Comparison of ENCODE assay signal across 9 cellular contexts in genomic region chr11:12287009-12287373, GRCh38.
DNase-seq lines count a peak whose midpoint lies in the region; TF ChIP-seq lines count a peak whose summit lies in the region.
"Had no signal": no experiment of that assay in that cellular context is flagged by ENCODE, and none has a peak within 500 bp of the region (broad histone marks: within the 10 kb centered on the region; RNA-seq: fewer than 3 reads in every experiment).

No MANE protein-coding gene starts in this region.

- no peak for TF ChIP-seq EP300 in ovary (IDR thresholded peaks at IDR 0.05)

- intact Hi-C loops in ovary (cut with DNase I): loop anchor here in 2 of 4 donors (10.0 kb wide), 2 partner anchors 352 to 482 kb away; no protein-coding TSS in a partner anchor

- DNase-seq in RKO (ENCODE audit: low spot score) (peak; percentile 56), fibroblast of the aortic adventitia (ENCODE audit: low read depth) (peak; percentile 97), ovary (peak in 3 of 5 donors; percentile 41 to 53 (median 43)), NCI-H187 treated with DMSO at 0.1 percent for 48 hours (lab: John Stamatoyannopoulos, UW) (no peak), NCI-H2171 treated with DMSO at 0.1 percent for 48 hours (lab: John Stamatoyannopoulos, UW) (no peak), NCI-H1436 (lab: John Stamatoyannopoulos, UW) (no peak), substantia nigra (lab: John Stamatoyannopoulos, UW) (no peak)

- peak overlapping the region; percentile 96; the same call in 1 of the 2 replicates for H3K4me2 ChIP-seq in BLaER1

- H3K27ac ChIP-seq in BLaER1 (no peak overlapping the region), ovary (no peak overlapping the region), substantia nigra (ENCODE audit: low read depth, low read length, poor library complexity, severe bottlenecking) (no peak overlapping the region)
- H3K27ac ChIP-seq: VCaP had no signal

- no peak for TF ChIP-seq POLR2A in ovary (IDR thresholded peaks at IDR 0.05)

- H3K36me3 ChIP-seq in BLaER1 (no peaks in the 10 kb centered on the region), ovary (no peaks in the 10 kb centered on the region)

- H3K9me3 ChIP-seq in BLaER1 (no peaks in the 10 kb centered on the region), ovary (no peaks in the 10 kb centered on the region)

- no peak overlapping the region for H3K4me3 ChIP-seq in BLaER1
- peak overlapping the region; percentile 60 for H3K4me3 ChIP-seq in fibroblast of the aortic adventitia (ENCODE audit: low read depth, low read length)
- H3K4me3 ChIP-seq in ovary: no peak overlapping the region

- H3K4me1 ChIP-seq in BLaER1 (peaks cover 63% of the 10 kb centered on the region), ovary (ENCODE audit: insufficient read depth) (peaks cover 14% of the 10 kb centered on the region)

- H3K27me3 ChIP-seq in BLaER1 (no peaks in the 10 kb centered on the region), ovary (no peaks in the 10 kb centered on the region)

- WGBS in ovary, 3 donors: 3 to 6% (median 3%) methylated on average over 2 of the region's 2 CpGs

- no peaks in the 10 kb centered on the region for H4K20me1 ChIP-seq in BLaER1

- H3K9ac ChIP-seq in BLaER1: no peak overlapping the region

- TF ChIP-seq CTCF in fibroblast of the aortic adventitia (IDR thresholded peaks at IDR 0.05; ENCODE audit: insufficient read depth, low read length) (no peak), ovary (IDR thresholded peaks at IDR 0.05) (no peak)

Comparison
In these comparisons a context has a peak if more than half of its experiments do, and no peak if none do; other contexts are left out.
1. DNase-seq: peak in RKO (single experiment), fibroblast of the aortic adventitia (single experiment) and ovary (3 of 5); none in NCI-H187 treated with DMSO at 0.1 percent for 48 hours (single experiment), NCI-H2171 treated with DMSO at 0.1 percent for 48 hours (single experiment), NCI-H1436 (single experiment) and substantia nigra (0 of 49).